Comparison of ENCODE assay signal across 8 cellular contexts in the genomic region with DNA sequence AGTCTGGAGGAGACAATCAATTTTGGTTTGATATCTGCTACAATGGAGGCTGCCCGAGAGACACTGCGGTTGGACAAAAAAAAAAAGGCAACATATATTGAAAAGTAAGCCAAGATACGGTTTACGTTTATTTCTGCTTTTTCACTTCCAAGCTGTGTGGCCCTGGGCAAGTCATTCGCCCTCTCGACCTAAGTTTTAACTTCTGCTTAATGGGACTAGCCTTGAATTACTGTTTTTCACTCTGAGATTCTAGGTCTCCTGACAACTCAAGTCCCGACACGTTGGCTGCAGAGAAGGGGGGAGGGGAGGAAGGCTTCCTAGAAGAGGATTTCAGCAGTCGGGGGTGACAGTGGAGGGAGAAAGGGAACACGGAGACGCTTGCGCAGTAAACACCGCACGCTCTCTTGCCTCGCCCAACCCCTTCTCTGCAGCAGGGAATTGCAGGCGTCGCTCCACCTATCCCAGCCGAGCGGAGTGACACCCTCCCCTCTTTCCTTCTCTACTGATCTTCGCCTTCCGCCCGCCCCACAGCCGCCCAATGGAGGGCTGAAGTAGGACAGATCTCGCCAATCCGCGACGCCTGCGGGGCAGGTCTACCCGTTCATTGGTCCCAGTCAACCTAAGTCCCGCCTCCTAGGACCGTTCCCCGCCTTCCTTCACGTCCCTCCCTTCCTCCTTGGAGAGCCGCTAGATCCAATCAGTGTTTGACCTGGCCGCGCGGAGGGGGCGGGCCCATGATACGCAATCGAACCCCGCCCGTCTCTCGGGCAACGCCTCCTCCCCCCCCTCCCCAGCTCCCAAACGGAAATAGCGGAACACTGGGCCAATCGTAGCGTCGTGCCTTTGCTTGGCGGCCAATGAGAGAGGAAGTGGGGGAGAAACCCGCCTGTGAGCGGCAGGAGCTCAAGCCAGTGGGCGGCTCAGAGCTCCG. TPM values are rescaled to one million over a fixed set of nuclear protein-coding genes. Genes with fewer than 3 reads are reported as not detected.
A peak's percentile ranks its signal among the peaks of the same experiment; 100 is the strongest.
DNase-seq lines count a peak whose midpoint lies in the region; ATAC-seq and TF ChIP-seq lines count a peak whose summit lies in the region.

No MANE protein-coding gene starts in this region.

- peak overlapping the region; percentile 97 for H3K27ac ChIP-seq in temporal lobe (ENCODE audit: low read depth, low read length)

- peaks cover 37% of the 10 kb centered on the region for H3K4me1 Mint-ChIP-seq in activated naive CD8-positive, alpha-beta T cell (ENCODE audit: low read depth)

- H3K27me3 Mint-ChIP-seq in activated naive CD8-positive, alpha-beta T cell = no peaks in the 10 kb centered on the region

- no peaks in the 10 kb centered on the region for H3K36me3 Mint-ChIP-seq in activated naive CD8-positive, alpha-beta T cell

- H3K27ac Mint-ChIP-seq in activated naive CD8-positive, alpha-beta T cell = peak overlapping the region; percentile 93

- peak; percentile 84 for ATAC-seq in HG02623 (IDR thresholded peaks at IDR 0.05; ENCODE audit: unreplicated experiment)
- peak; percentile 97 for ATAC-seq in SK-N-SH treated with all-trans-retinoic acid at 6 μM for 48 hours

- TF ChIP-seq CTCF in GM10266 (IDR thresholded peaks at IDR 0.05; ENCODE audit: control insufficient read depth, insufficient read depth, low read depth, missing control alignments) = no peak

- peak overlapping the region; percentile 90 for H3K4me3 Mint-ChIP-seq in activated naive CD8-positive, alpha-beta T cell

- peak; percentile 100 for DNase-seq in GM10266 (ENCODE audit: extremely low spot score)
- peak; percentile 99 for DNase-seq in NCI-H1092 treated with DMSO at 0.1 percent for 48 hours (lab: John Stamatoyannopoulos, UW)
- peak; percentile 100 for DNase-seq in glomerular visceral epithelial cell (ENCODE audit: extremely low spot score)
- peak; percentile 100 for DNase-seq in occipital lobe (lab: John Stamatoyannopoulos, UW)

- no peaks in the 10 kb centered on the region for H3K9me3 Mint-ChIP-seq in activated naive CD8-positive, alpha-beta T cell (ENCODE audit: low read depth)

TF ChIP-seq in SK-N-SH treated with all-trans-retinoic acid at 6 μM for 48 hours, 23 proteins besides CTCF, POLR2A, EP300 and RAD21:
- no peak for TF ChIP-seq PPARA (CRISPR knock-in tag; IDR thresholded peaks at IDR 0.05; ENCODE audit: borderline replicate concordance)
- no peak for TF ChIP-seq ZNF8 (CRISPR knock-in tag; IDR thresholded peaks at IDR 0.05)
- TF ChIP-seq, protein P1, sequence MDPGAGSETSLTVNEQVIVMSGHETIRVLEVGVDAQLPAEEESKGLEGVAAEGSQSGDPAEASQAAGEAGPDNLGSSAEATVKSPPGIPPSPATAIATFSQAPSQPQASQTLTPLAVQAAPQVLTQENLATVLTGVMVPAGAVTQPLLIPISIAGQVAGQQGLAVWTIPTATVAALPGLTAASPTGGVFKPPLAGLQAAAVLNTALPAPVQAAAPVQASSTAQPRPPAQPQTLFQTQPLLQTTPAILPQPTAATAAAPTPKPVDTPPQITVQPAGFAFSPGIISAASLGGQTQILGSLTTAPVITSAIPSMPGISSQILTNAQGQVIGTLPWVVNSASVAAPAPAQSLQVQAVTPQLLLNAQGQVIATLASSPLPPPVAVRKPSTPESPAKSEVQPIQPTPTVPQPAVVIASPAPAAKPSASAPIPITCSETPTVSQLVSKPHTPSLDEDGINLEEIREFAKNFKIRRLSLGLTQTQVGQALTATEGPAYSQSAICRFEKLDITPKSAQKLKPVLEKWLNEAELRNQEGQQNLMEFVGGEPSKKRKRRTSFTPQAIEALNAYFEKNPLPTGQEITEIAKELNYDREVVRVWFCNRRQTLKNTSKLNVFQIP (CRISPR knock-in tag; IDR thresholded peaks at IDR 0.05; ENCODE audit: borderline replicate concordance, low read depth) = no peak
- TF ChIP-seq CSDC2 (CRISPR knock-in tag; IDR thresholded peaks at IDR 0.05) = no peak
- TF ChIP-seq TCF4 (CRISPR knock-in tag; IDR thresholded peaks at IDR 0.05; ENCODE audit: borderline replicate concordance) = no peak
- TF ChIP-seq ESRRG (CRISPR knock-in tag; IDR thresholded peaks at IDR 0.05) = no peak
- TF ChIP-seq, protein P2, sequence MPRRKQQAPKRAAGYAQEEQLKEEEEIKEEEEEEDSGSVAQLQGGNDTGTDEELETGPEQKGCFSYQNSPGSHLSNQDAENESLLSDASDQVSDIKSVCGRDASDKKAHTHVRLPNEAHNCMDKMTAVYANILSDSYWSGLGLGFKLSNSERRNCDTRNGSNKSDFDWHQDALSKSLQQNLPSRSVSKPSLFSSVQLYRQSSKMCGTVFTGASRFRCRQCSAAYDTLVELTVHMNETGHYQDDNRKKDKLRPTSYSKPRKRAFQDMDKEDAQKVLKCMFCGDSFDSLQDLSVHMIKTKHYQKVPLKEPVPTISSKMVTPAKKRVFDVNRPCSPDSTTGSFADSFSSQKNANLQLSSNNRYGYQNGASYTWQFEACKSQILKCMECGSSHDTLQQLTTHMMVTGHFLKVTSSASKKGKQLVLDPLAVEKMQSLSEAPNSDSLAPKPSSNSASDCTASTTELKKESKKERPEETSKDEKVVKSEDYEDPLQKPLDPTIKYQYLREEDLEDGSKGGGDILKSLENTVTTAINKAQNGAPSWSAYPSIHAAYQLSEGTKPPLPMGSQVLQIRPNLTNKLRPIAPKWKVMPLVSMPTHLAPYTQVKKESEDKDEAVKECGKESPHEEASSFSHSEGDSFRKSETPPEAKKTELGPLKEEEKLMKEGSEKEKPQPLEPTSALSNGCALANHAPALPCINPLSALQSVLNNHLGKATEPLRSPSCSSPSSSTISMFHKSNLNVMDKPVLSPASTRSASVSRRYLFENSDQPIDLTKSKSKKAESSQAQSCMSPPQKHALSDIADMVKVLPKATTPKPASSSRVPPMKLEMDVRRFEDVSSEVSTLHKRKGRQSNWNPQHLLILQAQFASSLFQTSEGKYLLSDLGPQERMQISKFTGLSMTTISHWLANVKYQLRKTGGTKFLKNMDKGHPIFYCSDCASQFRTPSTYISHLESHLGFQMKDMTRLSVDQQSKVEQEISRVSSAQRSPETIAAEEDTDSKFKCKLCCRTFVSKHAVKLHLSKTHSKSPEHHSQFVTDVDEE (CRISPR knock-in tag; IDR thresholded peaks at IDR 0.05) = no peak
- no peak for TF ChIP-seq GLIS3 (CRISPR knock-in tag; IDR thresholded peaks at IDR 0.05)
- TF ChIP-seq ZFP30 (CRISPR knock-in tag; IDR thresholded peaks at IDR 0.05) = no peak
- no peak for TF ChIP-seq ZC3H10 (CRISPR knock-in tag; IDR thresholded peaks at IDR 0.05)

RNA-seq across cellular contexts. Expression of a gene that starts 0.5 kb away (rescaled TPM):
- total RNA-seq in occipital lobe (49.0 TPM), temporal lobe (44.5 TPM)

RNA-seq across cellular contexts. Expression of a gene that starts 3.2 kb away (rescaled TPM):
- total RNA-seq in occipital lobe (0.31 TPM), temporal lobe (not detected)

RNA-seq across cellular contexts. Expression of a gene that starts 46.8 kb away (rescaled TPM):
- 21.7 TPM for total RNA-seq in occipital lobe
- 9.8 TPM for total RNA-seq in temporal lobe

RNA-seq across cellular contexts. Expression of a gene that starts 51.8 kb away (rescaled TPM):
- total RNA-seq in occipital lobe (12.8 TPM), temporal lobe (19.2 TPM)

Comparison
In these comparisons a context has a peak if more than half of its experiments do, and no peak if none do; other contexts are left out.
1. Peak in every context shown above with its lines: DNase-seq, ATAC-seq and H3K27ac ChIP-seq.